ENCODE assay signal across 1 cellular context in the genomic region with DNA sequence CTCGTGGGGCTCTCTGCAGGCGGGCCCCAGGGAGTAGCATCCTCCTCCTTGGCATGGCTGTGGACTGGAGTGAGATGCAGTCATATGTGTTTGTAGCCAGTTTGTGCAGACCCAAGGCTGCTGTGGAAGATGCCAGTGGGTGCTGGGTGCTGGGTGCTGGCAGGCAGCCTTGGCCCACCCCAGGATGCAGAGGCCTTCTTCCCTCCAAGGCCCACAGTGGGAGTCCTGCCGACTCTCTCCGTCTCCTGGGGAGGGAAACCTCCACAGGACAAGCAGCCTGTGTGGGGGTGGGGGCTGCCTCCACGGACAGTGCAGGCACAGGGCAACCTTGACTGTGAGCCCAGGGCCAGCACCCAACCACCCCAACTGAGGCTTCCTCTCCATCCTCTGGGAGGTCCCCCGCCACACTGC.
TF ChIP-seq lines count a peak whose summit lies in the region.

No MANE protein-coding gene starts in this region.

TF ChIP-seq in H1, 55 proteins besides CTCF, POLR2A, EP300 and RAD21:
- TF ChIP-seq CEBPB (IDR thresholded peaks at IDR 0.05; ENCODE audit: low read depth, low read length) = no peak
- no peak for TF ChIP-seq CTBP2 (IDR thresholded peaks at IDR 0.05; ENCODE audit: borderline replicate concordance, insufficient read depth, insufficient read length, low read length)
- TF ChIP-seq HDAC6 (IDR thresholded peaks at IDR 0.05; ENCODE audit: low read depth, low read length) = no peak
- TF ChIP-seq, protein P1, sequence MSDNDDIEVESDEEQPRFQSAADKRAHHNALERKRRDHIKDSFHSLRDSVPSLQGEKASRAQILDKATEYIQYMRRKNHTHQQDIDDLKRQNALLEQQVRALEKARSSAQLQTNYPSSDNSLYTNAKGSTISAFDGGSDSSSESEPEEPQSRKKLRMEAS (IDR thresholded peaks at IDR 0.05) = no peak
